In genomic region chr2:74439373-74440004, GRCh38 we compare ENCODE assay signal across 9 cellular contexts. TPM values are rescaled to one million over a fixed set of nuclear protein-coding genes. Genes with fewer than 3 reads are reported as not detected.
DNase-seq lines count a peak whose midpoint lies in the region; ATAC-seq, FAIRE-seq and TF ChIP-seq lines count a peak whose summit lies in the region.
"Had no signal": no experiment of that assay in that cellular context is flagged by ENCODE, and none has a peak within 500 bp of the region (broad histone marks: within the 10 kb centered on the region; RNA-seq: fewer than 3 reads in every experiment).

No MANE protein-coding gene starts in this region.

- H3K79me2 ChIP-seq in HCT116 (ENCODE audit: insufficient read depth, low read length) (peaks cover 63% of the 10 kb centered on the region), astrocyte (ENCODE audit: insufficient read depth, low read length) (peaks cover 30% of the 10 kb centered on the region), keratinocyte (ENCODE audit: control insufficient read depth, insufficient read depth, low read length) (peaks cover 74% of the 10 kb centered on the region)

- TF ChIP-seq POLR2A in HCT116 (IDR thresholded peaks at IDR 0.05; ENCODE audit: borderline replicate concordance, extremely low read depth, insufficient read depth, insufficient read length): no peak

- peaks cover 0 to 13% of the 10 kb centered on the region in 2 experiments; a peak in 1 of 4 replicates for H3K36me3 ChIP-seq in HCT116 (ENCODE audit: control insufficient read depth in 1 of 2, insufficient read depth in 2 of 2, low read length in 2 of 2)
- no peaks in the 10 kb centered on the region for H3K36me3 ChIP-seq in astrocyte (ENCODE audit: insufficient read depth, low read length)
- H3K36me3 ChIP-seq in keratinocyte (ENCODE audit: control insufficient read depth in 2 of 2, extremely low read depth in 1 of 2, insufficient read depth in 2 of 2, low read length in 2 of 2): peaks cover 14 to 46% of the 10 kb centered on the region in 2 experiments

- DNase-seq in HCT116 (ENCODE audit: low read depth, low spot score): no peak
- DNase-seq in astrocyte (ENCODE audit: low read depth): no peak
- no peak for DNase-seq in keratinocyte (ENCODE audit: low read depth, low spot score)
- no peak for DNase-seq in stimulated activated effector memory CD8-positive, alpha-beta T cell treated with anti-CD3 and anti-CD28 coated beads, Interleukin-12 subunit alpha, Interleukin-12 subunit beta, amount 100 ng/mL, for 72 hours (ENCODE audit: low spot score in 2 of 2)
- no peak for DNase-seq in CD1c-positive myeloid dendritic cell (ENCODE audit: extremely low spot score)
- DNase-seq in Kasumi-1 (lab: John Stamatoyannopoulos, UW): no peak
- DNase-seq: activated T-cell treated with anti-CD3 and anti-CD28 coated beads for 4 hours had no signal

- H4K20me1 ChIP-seq in HCT116 (ENCODE audit: insufficient read depth) (no peaks in the 10 kb centered on the region; the same call in 1 of the 2 replicates), astrocyte (ENCODE audit: insufficient read depth, low read length) (peaks cover 38% of the 10 kb centered on the region), keratinocyte (ENCODE audit: control insufficient read depth, extremely low read depth, insufficient read depth, low read length) (peaks cover 27% of the 10 kb centered on the region)

- BruUV-seq in HCT116 (replicated peaks; lab: Mats Ljungman, UMichigan): no TSS peak

- RAD21 ChIA-PET in HCT116 (lab: Charles Lee; ENCODE audit: low non-redundant PET in 1 of 2, low total read pairs in 2 of 2, uncharacterized antibody in 2 of 2, unreplicated experiment in 2 of 2): interaction anchor here in 1 of 2 experiments (0.5 kb wide), 1 partner anchor 34 kb away, joined by 4 read pairs; no protein-coding TSS in a partner anchor

- peak overlapping the region; percentile 90 for H3K4me3 Mint-ChIP-seq in astrocyte (ENCODE audit: unreplicated experiment)
- H3K4me3 Mint-ChIP-seq in stimulated activated effector memory CD8-positive, alpha-beta T cell treated with anti-CD3 and anti-CD28 coated beads, Interleukin-12 subunit alpha, Interleukin-12 subunit beta, amount 100 ng/mL, for 72 hours: peak overlapping the region; percentile 63

- H3K4me1 Mint-ChIP-seq in astrocyte (ENCODE audit: low read depth, unreplicated experiment): peaks cover 26% of the 10 kb centered on the region
- peaks cover 23% of the 10 kb centered on the region for H3K4me1 Mint-ChIP-seq in stimulated activated effector memory CD8-positive, alpha-beta T cell treated with anti-CD3 and anti-CD28 coated beads, Interleukin-12 subunit alpha, Interleukin-12 subunit beta, amount 100 ng/mL, for 72 hours

- H3K27ac Mint-ChIP-seq in astrocyte (ENCODE audit: unreplicated experiment): peak overlapping the region; percentile 88
- H3K27ac Mint-ChIP-seq in stimulated activated effector memory CD8-positive, alpha-beta T cell treated with anti-CD3 and anti-CD28 coated beads, Interleukin-12 subunit alpha, Interleukin-12 subunit beta, amount 100 ng/mL, for 72 hours: no peak overlapping the region

- TF ChIP-seq RAD21 in HCT116 (IDR thresholded peaks at IDR 0.05; ENCODE audit: low read depth): no peak

- intact Hi-C loops in HCT116 (cut with micrococcal nuclease): loop anchor here (1.0 kb wide), 2 partner anchors 15 to 16 kb away; no protein-coding TSS in a partner anchor

- peaks cover 8% of the 10 kb centered on the region for H3K9me1 ChIP-seq in keratinocyte (ENCODE audit: control insufficient read depth, extremely low read depth, insufficient read depth, low read length)

- FAIRE-seq in astrocyte (lab: Jason Lieb, UNC) (no peak), keratinocyte (lab: Jason Lieb, UNC) (no peak)

- dilution Hi-C loops in keratinocyte (cut with MboI; ENCODE audit: extremely low pct_ligation_motif_present, low sequenced_read_pairs): no loop called here

- TF ChIP-seq CTCF in HCT116 (IDR thresholded peaks at IDR 0.05 in 2 of 3, conservative IDR thresholded peaks at IDR 0.05 in 1 of 3; ENCODE audit: borderline replicate concordance in 1 of 3, insufficient read depth in 1 of 3, low read depth in 2 of 3, low read length in 2 of 3): no peak
- no peak for TF ChIP-seq CTCF in astrocyte (IDR thresholded peaks at IDR 0.05; ENCODE audit: insufficient read depth, low read depth, low read length)
- TF ChIP-seq CTCF in keratinocyte (optimal IDR thresholded peaks at IDR 0.05 in 1 of 3, IDR thresholded peaks at IDR 0.05 in 1 of 3, conservative IDR thresholded peaks at IDR 0.05 in 1 of 3; ENCODE audit: extremely low read depth in 1 of 3, insufficient read depth in 2 of 3, low read length in 3 of 3): no peak

- H3K9me2 ChIP-seq in HCT116 (ENCODE audit: insufficient read depth): no peaks in the 10 kb centered on the region

- peaks cover 1% of the 10 kb centered on the region for H3K27me3 Mint-ChIP-seq in astrocyte (ENCODE audit: low read depth, unreplicated experiment)

- H3K9me3 Mint-ChIP-seq in astrocyte (ENCODE audit: unreplicated experiment): no peaks in the 10 kb centered on the region
- H3K9me3 Mint-ChIP-seq in stimulated activated effector memory CD8-positive, alpha-beta T cell treated with anti-CD3 and anti-CD28 coated beads, Interleukin-12 subunit alpha, Interleukin-12 subunit beta, amount 100 ng/mL, for 72 hours: no peaks in the 10 kb centered on the region

- H3K4me1 ChIP-seq in HCT116 (ENCODE audit: control insufficient read depth in 1 of 2, insufficient read depth in 2 of 2, low read length in 2 of 2) (peaks cover 24 to 42% of the 10 kb centered on the region in 2 experiments), astrocyte (ENCODE audit: insufficient read depth, low read length) (peaks cover 47% of the 10 kb centered on the region), keratinocyte (ENCODE audit: control insufficient read depth, extremely low read depth, insufficient read depth, low read length) (peaks cover 35% of the 10 kb centered on the region)

- H3K27ac ChIP-seq in HCT116 (ENCODE audit: low read depth, low read length): peak overlapping the region; percentile 99
- H3K27ac ChIP-seq in astrocyte (ENCODE audit: low read depth, low read length): no peak overlapping the region
- peak overlapping the region; percentile 93 for H3K27ac ChIP-seq in keratinocyte (ENCODE audit: control insufficient read depth, insufficient read depth, low read length)

- no peak overlapping the region for H2AFZ ChIP-seq in HCT116 (ENCODE audit: low read depth, low read length, poor library complexity, severe bottlenecking)
- peak overlapping the region; percentile 80 for H2AFZ ChIP-seq in astrocyte (ENCODE audit: low read depth, low read length)
- no peak overlapping the region for H2AFZ ChIP-seq in keratinocyte (ENCODE audit: control insufficient read depth, low read length)

- H3K4me2 ChIP-seq in HCT116 (ENCODE audit: low read length): peak overlapping the region; percentile 91
- peak overlapping the region; percentile 96 for H3K4me2 ChIP-seq in astrocyte (ENCODE audit: low read length)
- peak overlapping the region; percentile 84 for H3K4me2 ChIP-seq in keratinocyte (ENCODE audit: control insufficient read depth, extremely low read depth, insufficient read depth, low read depth, low read length)

- no peaks in the 10 kb centered on the region for H3K9me3 ChIP-seq in HCT116 (ENCODE audit: control insufficient read depth in 1 of 2, insufficient read depth in 1 of 2, low read depth in 1 of 2, low read length in 2 of 2)
- H3K9me3 ChIP-seq in astrocyte (ENCODE audit: insufficient read depth, low read depth, low read length): no peaks in the 10 kb centered on the region
- no peaks in the 10 kb centered on the region for H3K9me3 ChIP-seq in keratinocyte (ENCODE audit: control insufficient read depth, low read depth, low read length)

- CTCF ChIA-PET in HCT116 (lab: Charles Lee): no interaction called here

- H3K9ac ChIP-seq in HCT116 (ENCODE audit: low read length) (peak overlapping the region; percentile 78), astrocyte (ENCODE audit: low read length) (peak overlapping the region; percentile 81), keratinocyte (ENCODE audit: control insufficient read depth, extremely low read depth, insufficient read depth, low read length) (peak overlapping the region; percentile 98)

- H3K27me3 ChIP-seq in HCT116 (ENCODE audit: insufficient read depth, low read length) (no peaks in the 10 kb centered on the region), astrocyte (ENCODE audit: insufficient read depth, low read length) (peaks cover 10% of the 10 kb centered on the region), keratinocyte (ENCODE audit: control insufficient read depth, extremely low read depth, insufficient read depth, low read length) (no peaks in the 10 kb centered on the region)

- peaks cover 6% of the 10 kb centered on the region for H3K36me3 Mint-ChIP-seq in astrocyte (ENCODE audit: low read depth, unreplicated experiment)
- no peaks in the 10 kb centered on the region for H3K36me3 Mint-ChIP-seq in stimulated activated effector memory CD8-positive, alpha-beta T cell treated with anti-CD3 and anti-CD28 coated beads, Interleukin-12 subunit alpha, Interleukin-12 subunit beta, amount 100 ng/mL, for 72 hours

- ATAC-seq in HCT116 (no peak), GM21367 (IDR thresholded peaks at IDR 0.05; ENCODE audit: unreplicated experiment) (no peak), HG03571 (IDR thresholded peaks at IDR 0.05; ENCODE audit: unreplicated experiment) (no peak)
- ATAC-seq in stimulated activated effector memory CD8-positive, alpha-beta T cell treated with anti-CD3 and anti-CD28 coated beads, Interleukin-12 subunit alpha, Interleukin-12 subunit beta, amount 100 ng/mL, for 72 hours: no peak

- POLR2A ChIA-PET in HCT116 (lab: Charles Lee): interaction anchor here (1.6 kb wide), 1 partner anchor 9 kb away, joined by 7 read pairs; no protein-coding TSS in a partner anchor

- H3K4me3 ChIP-seq in HCT116 (replicated peaks in 1 of 2; ENCODE audit: low read depth in 1 of 2, low read length in 2 of 2) (peak overlapping the region; percentile 66 to 69), astrocyte (ENCODE audit: insufficient read depth, low read depth, low read length) (peak overlapping the region; percentile 75), keratinocyte (ENCODE audit: control insufficient read depth in 2 of 3, extremely low read depth in 1 of 3, insufficient read depth in 2 of 3, low read depth in 1 of 3, low read length in 3 of 3) (peak overlapping the region; percentile 74 to 98 (median 78))

RNA-seq across cellular contexts. Expression of gene RTKN, which starts 2.2 kb away (rescaled TPM):
- total RNA-seq in HCT116 (2021; ENCODE audit: unreplicated experiment): 94.0 TPM
- polyA plus RNA-seq in HCT116 (2012): 50.7 and 61.0 TPM in 2 replicates
- 41.6 and 44.4 TPM in 2 replicates for total RNA-seq in astrocyte
- 110 to 180 TPM (median 145 TPM) in 3 replicates for polyA plus RNA-seq in keratinocyte
- polyA plus RNA-seq in keratinocyte (2011; ENCODE audit: low read depth): 32.0 TPM
- 64.6 and 107 TPM in 2 replicates for polyA plus RNA-seq in keratinocyte (2011; cell fraction: cytosol; rRNA removed)
- 394 and 410 TPM in 2 replicates for polyA plus RNA-seq in keratinocyte (2011; cell fraction: nucleus; rRNA removed)
- polyA plus RNA-seq in keratinocyte (2012; ENCODE audit: low replicate concordance): 69.0 and 143 TPM in 2 replicates
- polyA minus RNA-seq in keratinocyte: 112 to 129 TPM (median 120 TPM) in 3 replicates
- 123 TPM for polyA minus RNA-seq in keratinocyte (2011; cell fraction: cytosol; rRNA and poly(A)+ RNA removed)
- polyA minus RNA-seq in keratinocyte (2011; cell fraction: nucleus; rRNA and poly(A)+ RNA removed): 125 and 139 TPM in 2 replicates

RNA-seq across cellular contexts. Expression of gene INO80B, which starts 15.4 kb away (rescaled TPM):
- total RNA-seq in HCT116 (2021; ENCODE audit: unreplicated experiment) (24.0 TPM), astrocyte (19.2 and 23.2 TPM in 2 replicates)
- 14.3 and 14.7 TPM in 2 replicates for polyA plus RNA-seq in HCT116 (2012)
- 16.8 to 23.9 TPM (median 18.8 TPM) in 3 replicates for polyA plus RNA-seq in keratinocyte
- polyA plus RNA-seq in keratinocyte (2011; ENCODE audit: low read depth): 7.9 TPM
- 9.1 and 18.1 TPM in 2 replicates for polyA plus RNA-seq in keratinocyte (2011; cell fraction: cytosol; rRNA removed)
- 81.0 and 87.6 TPM in 2 replicates for polyA plus RNA-seq in keratinocyte (2011; cell fraction: nucleus; rRNA removed)
- 20.0 and 37.1 TPM in 2 replicates for polyA plus RNA-seq in keratinocyte (2012; ENCODE audit: low replicate concordance)
- 1.9 to 16.8 TPM (median 11.8 TPM) in 3 replicates for polyA minus RNA-seq in keratinocyte
- 12.5 TPM for polyA minus RNA-seq in keratinocyte (2011; cell fraction: cytosol; rRNA and poly(A)+ RNA removed)
- 10.2 and 11.9 TPM in 2 replicates for polyA minus RNA-seq in keratinocyte (2011; cell fraction: nucleus; rRNA and poly(A)+ RNA removed)

RNA-seq across cellular contexts. Expression of gene WDR54, which starts 18.0 kb away (rescaled TPM):
- total RNA-seq in HCT116 (2021; ENCODE audit: unreplicated experiment): 54.9 TPM
- polyA plus RNA-seq in HCT116 (2012): 133 and 138 TPM in 2 replicates
- total RNA-seq in astrocyte: 14.8 and 17.5 TPM in 2 replicates
- polyA plus RNA-seq in keratinocyte: 35.2 to 54.6 TPM (median 35.2 TPM) in 3 replicates
- polyA plus RNA-seq in keratinocyte (2011; ENCODE audit: low read depth): 11.0 TPM
- 23.6 and 40.3 TPM in 2 replicates for polyA plus RNA-seq in keratinocyte (2011; cell fraction: cytosol; rRNA removed)
- polyA plus RNA-seq in keratinocyte (2011; cell fraction: nucleus; rRNA removed): 28.2 and 31.5 TPM in 2 replicates
- 26.2 and 58.3 TPM in 2 replicates for polyA plus RNA-seq in keratinocyte (2012; ENCODE audit: low replicate concordance)
- polyA minus RNA-seq in keratinocyte: 61.6 to 77.0 TPM (median 66.9 TPM) in 3 replicates
- 52.6 TPM for polyA minus RNA-seq in keratinocyte (2011; cell fraction: cytosol; rRNA and poly(A)+ RNA removed)
- polyA minus RNA-seq in keratinocyte (2011; cell fraction: nucleus; rRNA and poly(A)+ RNA removed): 15.2 and 17.7 TPM in 2 replicates

RNA-seq across cellular contexts. Expression of gene C2orf81, which starts 18.1 kb away (rescaled TPM):
- 6.5 TPM for total RNA-seq in HCT116 (2021; ENCODE audit: unreplicated experiment)
- polyA plus RNA-seq in HCT116 (2012): 2.7 and 3.4 TPM in 2 replicates
- total RNA-seq in astrocyte: 2.1 and 2.5 TPM in 2 replicates
- 0.58 to 1.5 TPM (median 0.89 TPM) in 3 replicates for polyA plus RNA-seq in keratinocyte
- polyA plus RNA-seq in keratinocyte (2011; ENCODE audit: low read depth): 0.59 TPM
- 1.0 and 1.4 TPM in 2 replicates for polyA plus RNA-seq in keratinocyte (2011; cell fraction: cytosol; rRNA removed)
- 2.4 and 4.2 TPM in 2 replicates for polyA plus RNA-seq in keratinocyte (2011; cell fraction: nucleus; rRNA removed)
- 1.7 and 2.6 TPM in 2 replicates for polyA plus RNA-seq in keratinocyte (2012; ENCODE audit: low replicate concordance)
- polyA minus RNA-seq in keratinocyte: 0.96 to 5.1 TPM (median 1.4 TPM) in 3 replicates
- 4.4 TPM for polyA minus RNA-seq in keratinocyte (2011; cell fraction: cytosol; rRNA and poly(A)+ RNA removed)
- polyA minus RNA-seq in keratinocyte (2011; cell fraction: nucleus; rRNA and poly(A)+ RNA removed): 1.3 and 2.4 TPM in 2 replicates

RNA-seq across cellular contexts. Expression of gene WBP1, which starts 18.7 kb away (rescaled TPM):
- total RNA-seq in HCT116 (2021; ENCODE audit: unreplicated experiment) (64.7 TPM), astrocyte (56.4 and 58.3 TPM in 2 replicates)
- polyA plus RNA-seq in HCT116 (2012): 83.4 and 85.0 TPM in 2 replicates
- 72.3 to 143 TPM (median 75.5 TPM) in 3 replicates for polyA plus RNA-seq in keratinocyte
- polyA plus RNA-seq in keratinocyte (2011; ENCODE audit: low read depth): 3.3 TPM
- polyA plus RNA-seq in keratinocyte (2011; cell fraction: cytosol; rRNA removed): 48.8 and 75.9 TPM in 2 replicates
- 327 and 329 TPM in 2 replicates for polyA plus RNA-seq in keratinocyte (2011; cell fraction: nucleus; rRNA removed)
- 50.3 and 68.2 TPM in 2 replicates for polyA plus RNA-seq in keratinocyte (2012; ENCODE audit: low replicate concordance)
- 50.5 to 128 TPM (median 64.9 TPM) in 3 replicates for polyA minus RNA-seq in keratinocyte
- 27.8 TPM for polyA minus RNA-seq in keratinocyte (2011; cell fraction: cytosol; rRNA and poly(A)+ RNA removed)
- polyA minus RNA-seq in keratinocyte (2011; cell fraction: nucleus; rRNA and poly(A)+ RNA removed): 24.3 and 25.1 TPM in 2 replicates
